8 cellular contexts compared by ENCODE assay signal in genomic region chr9:137201205-137201868, GRCh38. TPM values are rescaled to one million over a fixed set of nuclear protein-coding genes. Genes with fewer than 3 reads are reported as not detected.
DNase-seq lines count a peak whose midpoint lies in the region; TF ChIP-seq lines count a peak whose summit lies in the region.

No MANE protein-coding gene starts in this region.

- no peaks in the 10 kb centered on the region for H3K27me3 ChIP-seq in CD8-positive, alpha-beta memory T cell (ENCODE audit: insufficient read depth, low read length, poor library complexity, severe bottlenecking)
- peaks cover 8% of the 10 kb centered on the region for H3K27me3 ChIP-seq in OCI-LY1 (ENCODE audit: insufficient read depth, low read length)
- H3K27me3 ChIP-seq in endodermal cell (ENCODE audit: control insufficient read depth, insufficient read depth, low read length, poor library complexity, severe bottlenecking): no peaks in the 10 kb centered on the region
- H3K27me3 ChIP-seq in ovary: no peaks in the 10 kb centered on the region

- H3K4me3 Mint-ChIP-seq in CD8-positive, alpha-beta memory T cell: peak overlapping the region; percentile 79 to 98 (median 83)
- H3K4me3 Mint-ChIP-seq in endodermal cell: peak overlapping the region; percentile 71

- no peak for DNase-seq in CD8-positive, alpha-beta memory T cell
- DNase-seq in endodermal cell (no peak), ovary (no peak), GF-D8 (lab: John Stamatoyannopoulos, UW) (no peak), islet precursor cell (no peak), dermis blood vessel endothelial cell (no peak), hepatic stellate cell (ENCODE audit: low spot score) (no peak)

- peak overlapping the region; percentile 74 for H3K27ac ChIP-seq in CD8-positive, alpha-beta memory T cell (ENCODE audit: low read depth, low read length)
- H3K27ac ChIP-seq in OCI-LY1 (ENCODE audit: low read depth, low read length, poor library complexity, severe bottlenecking) (peak overlapping the region; percentile 47), endodermal cell (ENCODE audit: low read depth, low read length) (no peak overlapping the region), ovary (peak overlapping the region in 1 of 2 donors; percentile 16)

- H3K4me1 ChIP-seq in CD8-positive, alpha-beta memory T cell (ENCODE audit: insufficient read depth, low read length): peaks cover 36% of the 10 kb centered on the region
- H3K4me1 ChIP-seq in OCI-LY1 (ENCODE audit: insufficient read depth, low read length, severe bottlenecking) (peaks cover 51% of the 10 kb centered on the region), endodermal cell (ENCODE audit: control insufficient read depth, insufficient read depth, low read length) (peaks cover 31% of the 10 kb centered on the region), ovary (ENCODE audit: insufficient read depth) (peaks cover 23% of the 10 kb centered on the region)

- peak overlapping the region; percentile 66 to 97 (median 78) for H3K27ac Mint-ChIP-seq in CD8-positive, alpha-beta memory T cell
- H3K27ac Mint-ChIP-seq in endodermal cell: peak overlapping the region; percentile 86

- no peaks in the 10 kb centered on the region for H3K36me3 ChIP-seq in CD8-positive, alpha-beta memory T cell (ENCODE audit: insufficient read depth, low read length)
- H3K36me3 ChIP-seq in OCI-LY1 (ENCODE audit: insufficient read depth, low read length) (no peaks in the 10 kb centered on the region; the same call in 1 of the 2 replicates), endodermal cell (ENCODE audit: control insufficient read depth, insufficient read depth, low read length) (no peaks in the 10 kb centered on the region), ovary (no peaks in the 10 kb centered on the region)

- peaks cover 0 to 2% (median 0%) of the 10 kb centered on the region in 3 donors for H3K36me3 Mint-ChIP-seq in CD8-positive, alpha-beta memory T cell
- H3K36me3 Mint-ChIP-seq in endodermal cell (ENCODE audit: low read depth): no peaks in the 10 kb centered on the region

- no peaks in the 10 kb centered on the region for H3F3A ChIP-seq in OCI-LY1 (ENCODE audit: insufficient read depth, low read length)

- no peaks in the 10 kb centered on the region for H3K9me2 ChIP-seq in OCI-LY1 (ENCODE audit: low read depth, low read length)

- CTCF ChIA-PET in CD8-positive, alpha-beta memory T cell (lab: Charles Lee): interaction anchor here (1.0 to 2.6 kb wide), 4 partner anchors 12 to 26 kb away, joined by 3 to 13 read pairs (median 4); partner anchors contain the start of genes ANAPC2, CYSRT1, RNF224 and SSNA1

- no peaks in the 10 kb centered on the region for H4K20me1 ChIP-seq in OCI-LY1 (ENCODE audit: insufficient read depth, low read length)

- H3K27me3 Mint-ChIP-seq in CD8-positive, alpha-beta memory T cell: no peaks in the 10 kb centered on the region
- H3K27me3 Mint-ChIP-seq in endodermal cell (ENCODE audit: insufficient read depth): no peaks in the 10 kb centered on the region

- TF ChIP-seq CTCF in OCI-LY1 (IDR thresholded peaks at IDR 0.05; ENCODE audit: low read length) (no peak), endodermal cell (conservative IDR thresholded peaks at IDR 0.05) (no peak), ovary (IDR thresholded peaks at IDR 0.05) (no peak)

- no peak for TF ChIP-seq POLR2A in ovary (IDR thresholded peaks at IDR 0.05)

- H3K4me2 ChIP-seq in OCI-LY1 (ENCODE audit: low read length): peak overlapping the region; percentile 87

- H3K9me3 Mint-ChIP-seq in CD8-positive, alpha-beta memory T cell: no peaks in the 10 kb centered on the region
- H3K9me3 Mint-ChIP-seq in endodermal cell: no peaks in the 10 kb centered on the region

- peaks cover 25 to 43% (median 27%) of the 10 kb centered on the region in 3 donors for H3K4me1 Mint-ChIP-seq in CD8-positive, alpha-beta memory T cell
- peaks cover 29% of the 10 kb centered on the region for H3K4me1 Mint-ChIP-seq in endodermal cell

- intact Hi-C loops in ovary (cut with DNase I): no loop called here

- H3K9ac ChIP-seq in OCI-LY1 (ENCODE audit: low read length) (peak overlapping the region; percentile 81), endodermal cell (ENCODE audit: extremely low read depth, low read length, poor library complexity, severe bottlenecking) (no peak overlapping the region)

- POLR2A ChIA-PET in CD8-positive, alpha-beta memory T cell (lab: Charles Lee): interaction anchor here (0.9 to 2.5 kb wide), 8 partner anchors 13 to 394 kb away, joined by 3 to 20 read pairs (median 5); partner anchors contain the start of genes ANAPC2, RABL6, RNF208 and RNF224

- H2AFZ ChIP-seq in OCI-LY1 (ENCODE audit: low read length): no peak overlapping the region

- WGBS in endodermal cell (ENCODE audit: insufficient coverage in 1 of 2, insufficient read length in 1 of 2), 2 experiments: 25 to 28% methylated on average over 19 to 23 of the region's 23 CpGs
- 10 to 14% (median 12%) methylated on average over 22 to 23 of the region's 23 CpGs for WGBS in ovary, 3 donors

- H3K79me2 ChIP-seq in OCI-LY1 (ENCODE audit: insufficient read depth, low read length): peaks cover 19% of the 10 kb centered on the region

- H3K9me3 ChIP-seq in CD8-positive, alpha-beta memory T cell (ENCODE audit: low read length): no peaks in the 10 kb centered on the region
- H3K9me3 ChIP-seq in OCI-LY1 (ENCODE audit: low read length): no peaks in the 10 kb centered on the region
- H3K9me3 ChIP-seq in endodermal cell (ENCODE audit: control insufficient read depth, low read length): no peaks in the 10 kb centered on the region
- H3K9me3 ChIP-seq in ovary: no peaks in the 10 kb centered on the region

- peak overlapping the region; percentile 78 for H3K4me3 ChIP-seq in CD8-positive, alpha-beta memory T cell (ENCODE audit: low read length)
- peak overlapping the region; percentile 73 for H3K4me3 ChIP-seq in OCI-LY1 (ENCODE audit: low read depth, low read length, poor library complexity, severe bottlenecking)
- peak overlapping the region; percentile 83 for H3K4me3 ChIP-seq in endodermal cell (ENCODE audit: low read length)
- H3K4me3 ChIP-seq in ovary: peak overlapping the region; percentile 62

- no peak for TF ChIP-seq EP300 in ovary (IDR thresholded peaks at IDR 0.05)

RNA-seq across cellular contexts. Expression of gene TPRN, which starts 0.8 kb away (rescaled TPM):
- total RNA-seq in CD8-positive, alpha-beta memory T cell: 10 to 100 TPM; 14.1 to 15.1 TPM
- polyA plus RNA-seq in CD8-positive, alpha-beta memory T cell: 0.76 TPM
- total RNA-seq in endodermal cell (10 to 100 TPM; 19.0 to 23.9 TPM), ovary (10 to 100 TPM in 6 of 7 donors, 1 to 10 TPM in 1; 6.6 to 18.4 (median 15.9) TPM), dermis blood vessel endothelial cell (4.6 and 6.6 TPM in 2 replicates)
- 12.1 TPM for polyA plus RNA-seq in endodermal cell (2013, experiment 1 of 2)
- 11.0 TPM for polyA plus RNA-seq in endodermal cell (2013, experiment 2 of 2)
- 1 to 10 TPM in 1 of 2 donors, under 1 TPM in 1; 0.68 to 8.6 TPM for polyA plus RNA-seq in ovary

RNA-seq across cellular contexts. Expression of gene TMEM203, which starts 4.1 kb away (rescaled TPM):
- total RNA-seq in CD8-positive, alpha-beta memory T cell: 10 to 100 TPM; 51.5 to 53.9 TPM
- 134 TPM for polyA plus RNA-seq in CD8-positive, alpha-beta memory T cell
- total RNA-seq in endodermal cell: 10 to 100 TPM; 34.0 to 39.5 TPM
- 35.7 TPM for polyA plus RNA-seq in endodermal cell (2013, experiment 1 of 2)
- polyA plus RNA-seq in endodermal cell (2013, experiment 2 of 2): 31.0 TPM
- 10 to 100 TPM; 29.2 to 40.8 (median 37.5) TPM for total RNA-seq in ovary
- 10 to 100 TPM; 35.3 to 38.2 TPM for polyA plus RNA-seq in ovary
- 31.1 TPM in 2 replicates for total RNA-seq in dermis blood vessel endothelial cell

RNA-seq across cellular contexts. Expression of gene NDOR1, which starts 4.2 kb away (rescaled TPM):
- 10 to 100 TPM; 45.1 to 47.4 TPM for total RNA-seq in CD8-positive, alpha-beta memory T cell
- polyA plus RNA-seq in CD8-positive, alpha-beta memory T cell: 9.9 TPM
- total RNA-seq in endodermal cell: 10 to 100 TPM; 39.2 to 41.4 TPM
- 21.2 TPM for polyA plus RNA-seq in endodermal cell (2013, experiment 1 of 2)
- 18.1 TPM for polyA plus RNA-seq in endodermal cell (2013, experiment 2 of 2)
- total RNA-seq in ovary: 10 to 100 TPM in 4 of 7 donors, 1 to 10 TPM in 3; 3.7 to 15.2 (median 11.3) TPM
- polyA plus RNA-seq in ovary: 1 to 10 TPM; 1.1 to 7.2 TPM
- 3.4 and 5.8 TPM in 2 replicates for total RNA-seq in dermis blood vessel endothelial cell

RNA-seq across cellular contexts. Expression of gene SSNA1, which starts 12.9 kb away (rescaled TPM):
- total RNA-seq in CD8-positive, alpha-beta memory T cell: 100 to 1,000 TPM; 114 to 118 TPM
- polyA plus RNA-seq in CD8-positive, alpha-beta memory T cell: 138 TPM
- total RNA-seq in endodermal cell (10 to 100 TPM; 66.5 to 67.7 TPM), ovary (10 to 100 TPM; 34.5 to 60.7 (median 44.5) TPM), dermis blood vessel endothelial cell (112 and 128 TPM in 2 replicates)
- polyA plus RNA-seq in endodermal cell (2013, experiment 1 of 2): 58.8 TPM
- 62.8 TPM for polyA plus RNA-seq in endodermal cell (2013, experiment 2 of 2)
- 10 to 100 TPM in 1 of 2 donors, 1 to 10 TPM in 1; 1.6 to 47.3 TPM for polyA plus RNA-seq in ovary

RNA-seq across cellular contexts. Expression of gene ANAPC2, which starts 13.0 kb away (rescaled TPM):
- total RNA-seq in CD8-positive, alpha-beta memory T cell: 10 to 100 TPM; 50.2 to 57.0 TPM
- 5.4 TPM for polyA plus RNA-seq in CD8-positive, alpha-beta memory T cell
- 10 to 100 TPM; 66.5 to 69.2 TPM for total RNA-seq in endodermal cell
- polyA plus RNA-seq in endodermal cell (2013, experiment 1 of 2): 40.0 TPM
- polyA plus RNA-seq in endodermal cell (2013, experiment 2 of 2): 33.2 TPM
- 10 to 100 TPM; 23.1 to 61.5 (median 53.9) TPM for total RNA-seq in ovary
- polyA plus RNA-seq in ovary: 10 to 100 TPM in 1 of 2 donors, 1 to 10 TPM in 1; 8.0 to 38.4 TPM
- total RNA-seq in dermis blood vessel endothelial cell: 23.1 and 33.6 TPM in 2 replicates
